In the genomic region with DNA sequence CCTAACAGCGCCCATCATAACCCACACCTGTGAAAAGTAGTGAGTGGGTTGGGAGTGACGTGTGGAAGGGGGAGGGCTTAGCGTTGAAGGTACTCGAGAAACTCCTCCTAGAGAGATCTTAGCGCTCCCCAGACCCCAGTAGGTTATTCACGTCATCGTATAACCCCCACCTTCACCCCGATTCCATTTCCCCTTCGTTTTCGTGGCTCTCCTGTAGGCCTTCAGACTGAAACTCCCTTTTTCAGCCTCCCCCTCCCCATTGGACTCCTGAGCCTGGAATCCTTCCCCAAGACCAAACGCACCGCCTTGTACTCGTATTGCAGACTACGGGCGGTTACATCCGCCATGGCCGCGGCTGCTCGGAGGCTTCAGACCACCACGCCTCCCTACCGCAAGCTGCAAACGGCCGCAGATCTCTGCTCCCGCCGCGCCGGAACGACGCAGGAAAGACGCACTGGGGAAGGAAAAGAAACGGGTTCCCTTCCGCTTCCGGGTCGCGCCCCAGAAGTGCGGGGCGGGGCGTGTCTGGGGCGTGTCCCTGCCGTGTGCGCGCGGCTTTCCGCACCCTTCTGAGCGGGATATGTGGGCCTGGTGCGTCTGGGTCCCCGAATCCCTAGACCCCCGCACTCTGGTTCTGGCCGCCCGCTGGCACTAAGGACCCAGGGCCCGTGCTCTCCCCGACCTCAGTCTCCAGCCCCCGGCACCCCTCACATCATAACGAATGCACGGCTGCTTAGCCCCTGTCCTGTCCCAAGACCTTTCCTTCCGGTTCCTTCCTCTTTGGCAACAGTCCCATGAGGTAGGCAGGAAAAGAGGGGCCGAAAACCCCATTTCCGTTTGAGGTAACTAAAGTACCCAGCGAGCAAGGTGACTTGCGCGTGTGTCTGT, we compare ENCODE assay signal across 8 cellular contexts. TPM values are rescaled to one million over a fixed set of nuclear protein-coding genes. Genes with fewer than 3 reads are reported as not detected.
DNase-seq lines count a peak whose midpoint lies in the region; ATAC-seq and TF ChIP-seq lines count a peak whose summit lies in the region.

Gene SNRNP200, minus strand, starts transcription at position 456 of the 888 bp plus-strand sequence. Its CDS starts 109 bp downstream, at position 347.

- H3K36me3 Mint-ChIP-seq in activated naive CD4-positive, alpha-beta T cell treated with anti-CD3 and anti-CD28 coated beads for 36 hours (ENCODE audit: low read depth): peaks cover 41% of the 10 kb centered on the region

- no peaks in the 10 kb centered on the region for H3K9me3 Mint-ChIP-seq in activated naive CD4-positive, alpha-beta T cell treated with anti-CD3 and anti-CD28 coated beads for 36 hours

- intact Hi-C loops in activated naive CD4-positive, alpha-beta T cell treated with anti-CD3 and anti-CD28 coated beads for 36 hours (cut with micrococcal nuclease): loop anchor here (1.0 to 5.0 kb wide), 10 partner anchors 10 to 332 kb away; partner anchors contain the start of genes CIAO1, DUSP2, KANSL3 and NCAPH

- peak; percentile 93 for DNase-seq in GM06990 (ENCODE audit: extremely low read depth, insufficient read length)
- DNase-seq in NCI-H1092 (lab: John Stamatoyannopoulos, UW): peak; percentile 79
- DNase-seq in SK-N-MC (ENCODE audit: low read depth, low spot score): peak; percentile 34
- peak; percentile 92 for DNase-seq in activated naive CD4-positive, alpha-beta T cell treated with anti-CD3 and anti-CD28 coated beads for 36 hours

- peak within 1 kb of the TSS; percentile 100 for H3K4me3 Mint-ChIP-seq in activated naive CD4-positive, alpha-beta T cell treated with anti-CD3 and anti-CD28 coated beads for 36 hours

- H3K27ac Mint-ChIP-seq in activated naive CD4-positive, alpha-beta T cell treated with anti-CD3 and anti-CD28 coated beads for 36 hours: peak within 1 kb of the TSS; percentile 98

- TF ChIP-seq POLR2A in gastroesophageal sphincter (IDR thresholded peaks at IDR 0.05): peak; percentile 77

- H3K27me3 ChIP-seq in GM06990 (replicated peaks; ENCODE audit: control insufficient read depth, insufficient read depth, low read length) (no peaks in the 10 kb centered on the region), gastroesophageal sphincter (no peaks in the 10 kb centered on the region), neutrophil (no peaks in the 10 kb centered on the region)

- H3K27ac ChIP-seq in SK-N-MC (peak within 1 kb of the TSS; percentile 79), gastroesophageal sphincter (peak within 1 kb of the TSS; percentile 74 to 87 (median 80)), neutrophil (peak within 1 kb of the TSS; percentile 86)

- ATAC-seq in HG02571 (IDR thresholded peaks at IDR 0.05; ENCODE audit: unreplicated experiment) (peak; percentile 88), gastroesophageal sphincter (peak; percentile 96)

- peaks cover 0 to 50% (median 11%) of the 10 kb centered on the region in 3 donors for H3K4me1 ChIP-seq in gastroesophageal sphincter
- H3K4me1 ChIP-seq in neutrophil (ENCODE audit: control insufficient read depth in 1 of 2, insufficient read depth in 1 of 2, low read depth in 1 of 2, low read length in 1 of 2): peaks cover 38% of the 10 kb centered on the region in 2 experiments

- peak within 1 kb of the TSS; percentile 98 for H3K4me3 ChIP-seq in GM06990 (replicated peaks; ENCODE audit: low read depth, low read length)
- H3K4me3 ChIP-seq in SK-N-MC: peak within 1 kb of the TSS; percentile 98
- peak within 1 kb of the TSS; percentile 67 to 90 for H3K4me3 ChIP-seq in gastroesophageal sphincter
- peak within 1 kb of the TSS; percentile 80 to 94 for H3K4me3 ChIP-seq in neutrophil (ENCODE audit: low read depth in 1 of 2, low read length in 1 of 2)

- peaks cover 49% of the 10 kb centered on the region for H3K4me1 Mint-ChIP-seq in activated naive CD4-positive, alpha-beta T cell treated with anti-CD3 and anti-CD28 coated beads for 36 hours (ENCODE audit: low read depth)

- TF ChIP-seq CTCF in GM06990 (IDR thresholded peaks at IDR 0.05; ENCODE audit: insufficient read depth, low read length, poor library complexity, severe bottlenecking): no peak
- peak in 1 of 4 experiments; percentile 4 for TF ChIP-seq CTCF in gastroesophageal sphincter (IDR thresholded peaks at IDR 0.05)
- TF ChIP-seq CTCF in neutrophil (IDR thresholded peaks at IDR 0.05): no peak
- no peak for TF ChIP-seq CTCF in subcutaneous adipose tissue (IDR thresholded peaks at IDR 0.05; ENCODE audit: low read depth)

- WGBS in gastroesophageal sphincter (ENCODE audit: low coverage in 1 of 2), 2 donors: 2 to 3% methylated on average over 15 to 23 of the region's 61 CpGs

- TF ChIP-seq EP300 in gastroesophageal sphincter (IDR thresholded peaks at IDR 0.05): no peak

- H3K36me3 ChIP-seq in GM06990 (ENCODE audit: control insufficient read depth, insufficient read depth, low read length) (peaks cover 17% of the 10 kb centered on the region), SK-N-MC (ENCODE audit: insufficient read depth, low read length) (peaks cover 41% of the 10 kb centered on the region), gastroesophageal sphincter (peaks cover 0 to 36% of the 10 kb centered on the region in 2 donors), neutrophil (peaks cover 38% of the 10 kb centered on the region)

- no peaks in the 10 kb centered on the region for H3K27me3 Mint-ChIP-seq in activated naive CD4-positive, alpha-beta T cell treated with anti-CD3 and anti-CD28 coated beads for 36 hours (ENCODE audit: low read depth)

- H3K9me3 ChIP-seq in SK-N-MC (ENCODE audit: low read depth, low read length) (no peaks in the 10 kb centered on the region), gastroesophageal sphincter (no peaks in the 10 kb centered on the region), neutrophil (no peaks in the 10 kb centered on the region)

- H3K9ac ChIP-seq in SK-N-MC (ENCODE audit: insufficient read length): peak within 1 kb of the TSS; percentile 96

- CTCF ChIA-PET in activated naive CD4-positive, alpha-beta T cell treated with anti-CD3 and anti-CD28 coated beads for 36 hours (lab: Charles Lee): interaction anchor here (0.8 to 1.8 kb wide), 4 partner anchors 15 to 205 kb away, joined by 3 to 6 read pairs (median 4); no protein-coding TSS in a partner anchor

RNA-seq across cellular contexts. Expression of gene SNRNP200, which starts in this region (rescaled TPM):
- 100 to 1,000 TPM; 179 to 181 TPM for total RNA-seq in activated naive CD4-positive, alpha-beta T cell treated with anti-CD3 and anti-CD28 coated beads for 36 hours
- total RNA-seq in gastroesophageal sphincter (100 to 1,000 TPM in 2 of 4 donors, 10 to 100 TPM in 2; 63.4 to 108 (median 98.3) TPM), subcutaneous adipose tissue (100 to 1,000 TPM in 1 of 4 donors, 10 to 100 TPM in 3; 67.8 to 106 (median 83.4) TPM)

Comparison
In these comparisons a context has a peak if more than half of its experiments do, and no peak if none do; other contexts are left out.
1. Peak in every context shown above with its lines: DNase-seq, ATAC-seq, H3K4me3 ChIP-seq and H3K27ac ChIP-seq.
2. DNase-seq: peak in every context shown above with its lines; median percentile 93 in GM06990; 92 in activated naive CD4-positive, alpha-beta T cell treated with anti-CD3 and anti-CD28 coated beads for 36 hours; 79 in NCI-H1092; 34 in SK-N-MC.